In genomic region chr22:28799834-28800307, GRCh38 we compare ENCODE assay signal across 8 cellular contexts. TPM values are rescaled to one million over a fixed set of nuclear protein-coding genes. Genes with fewer than 3 reads are reported as not detected.
DNase-seq lines count a peak whose midpoint lies in the region; ATAC-seq and TF ChIP-seq lines count a peak whose summit lies in the region.

No MANE protein-coding gene starts in this region.

- H3K9me3 ChIP-seq in HUES64 (ENCODE audit: insufficient read depth, low read depth, low read length) = no peaks in the 10 kb centered on the region

- no peaks in the 10 kb centered on the region for H3K27me3 ChIP-seq in HUES64 (ENCODE audit: insufficient read depth, low read length)

- H3K36me3 Mint-ChIP-seq in activated T-helper 17 cell treated with anti-CD3 and anti-CD28 coated beads, Interleukin-2, amount 50 U/mL, for 72 hours (ENCODE audit: low read depth) = peaks cover 51% of the 10 kb centered on the region
- peaks cover 35% of the 10 kb centered on the region for H3K36me3 Mint-ChIP-seq in nephron progenitor cell (ENCODE audit: low read depth)

- WGBS in HUES64 = under 1% methylated on average over 29 of the region's 29 CpGs

- peaks cover 8% of the 10 kb centered on the region for H3K4me1 ChIP-seq in HUES64 (ENCODE audit: insufficient read depth, low read length)

- H3K9me3 Mint-ChIP-seq in activated T-helper 17 cell treated with anti-CD3 and anti-CD28 coated beads, Interleukin-2, amount 50 U/mL, for 72 hours = no peaks in the 10 kb centered on the region
- no peaks in the 10 kb centered on the region for H3K9me3 Mint-ChIP-seq in nephron progenitor cell

- peaks cover 42% of the 10 kb centered on the region for H3K36me3 ChIP-seq in HUES64 (ENCODE audit: insufficient read depth, low read length)

- H3K27me3 Mint-ChIP-seq in activated T-helper 17 cell treated with anti-CD3 and anti-CD28 coated beads, Interleukin-2, amount 50 U/mL, for 72 hours = no peaks in the 10 kb centered on the region
- H3K27me3 Mint-ChIP-seq in nephron progenitor cell (ENCODE audit: low read depth, poor library complexity) = no peaks in the 10 kb centered on the region

- H3K4me3 Mint-ChIP-seq in activated T-helper 17 cell treated with anti-CD3 and anti-CD28 coated beads, Interleukin-2, amount 50 U/mL, for 72 hours = peak overlapping the region; percentile 87
- peak overlapping the region; percentile 87 for H3K4me3 Mint-ChIP-seq in nephron progenitor cell

- peaks cover 17% of the 10 kb centered on the region for H3K4me1 Mint-ChIP-seq in activated T-helper 17 cell treated with anti-CD3 and anti-CD28 coated beads, Interleukin-2, amount 50 U/mL, for 72 hours
- peaks cover 33% of the 10 kb centered on the region for H3K4me1 Mint-ChIP-seq in nephron progenitor cell

- no peak for TF ChIP-seq CTCF in foreskin fibroblast (IDR thresholded peaks at IDR 0.05; ENCODE audit: low read depth, low read length)
- TF ChIP-seq CTCF in nephron progenitor cell (IDR thresholded peaks at IDR 0.05) = no peak

- peak; percentile 21 for ATAC-seq in GM21576 (IDR thresholded peaks at IDR 0.05; ENCODE audit: unreplicated experiment)
- peak; percentile 50 for ATAC-seq in activated T-helper 17 cell treated with anti-CD3 and anti-CD28 coated beads, Interleukin-2, amount 50 U/mL, for 72 hours (replicated peaks)

- peak overlapping the region; percentile 92 for H3K27ac ChIP-seq in HUES64 (ENCODE audit: low read depth, low read length)

- H3K9ac ChIP-seq in HUES64 (ENCODE audit: low read depth, low read length) = peak overlapping the region; percentile 99

- peak overlapping the region; percentile 91 for H3K27ac Mint-ChIP-seq in activated T-helper 17 cell treated with anti-CD3 and anti-CD28 coated beads, Interleukin-2, amount 50 U/mL, for 72 hours
- peak overlapping the region; percentile 85 for H3K27ac Mint-ChIP-seq in nephron progenitor cell

- peak overlapping the region; percentile 97 for H3K4me3 ChIP-seq in HUES64 (ENCODE audit: low read length)
- peak overlapping the region; percentile 80 to 99 for H3K4me3 ChIP-seq in foreskin fibroblast (ENCODE audit: low read depth in 1 of 2, low read length in 2 of 2)

- peak; percentile 76 for DNase-seq in EH (ENCODE audit: low read depth)
- DNase-seq in foreskin fibroblast = peak; percentile 59 to 81
- DNase-seq in nephron progenitor cell = peak; percentile 68
- no peak for DNase-seq in COR-L47 (lab: John Stamatoyannopoulos, UW)
- no peak for DNase-seq in inferior parietal cortex (ENCODE audit: extremely low spot score)

RNA-seq across cellular contexts. Expression of gene XBP1, which starts 0.5 kb away (rescaled TPM):
- 95.6 TPM for polyA plus RNA-seq in HUES64 (2013, experiment 1 of 2)
- polyA plus RNA-seq in HUES64 (2013, experiment 2 of 2) = 103 TPM
- 10 to 100 TPM; 55.4 to 62.3 TPM for total RNA-seq in activated T-helper 17 cell treated with anti-CD3 and anti-CD28 coated beads, Interleukin-2, amount 50 U/mL, for 72 hours

RNA-seq across cellular contexts. Expression of gene CCDC117, which starts 27.4 kb away (rescaled TPM):
- 19.9 TPM for polyA plus RNA-seq in HUES64 (2013, experiment 1 of 2)
- polyA plus RNA-seq in HUES64 (2013, experiment 2 of 2) = 23.4 TPM
- 10 to 100 TPM; 16.0 to 20.0 TPM for total RNA-seq in activated T-helper 17 cell treated with anti-CD3 and anti-CD28 coated beads, Interleukin-2, amount 50 U/mL, for 72 hours

RNA-seq across cellular contexts. Expression of gene HSCB, which starts 58.0 kb away (rescaled TPM):
- polyA plus RNA-seq in HUES64 (2013, experiment 1 of 2) = 18.5 TPM
- polyA plus RNA-seq in HUES64 (2013, experiment 2 of 2) = 18.2 TPM
- total RNA-seq in activated T-helper 17 cell treated with anti-CD3 and anti-CD28 coated beads, Interleukin-2, amount 50 U/mL, for 72 hours = 10 to 100 TPM; 18.9 to 20.3 TPM

RNA-seq across cellular contexts. Expression of gene CHEK2, which starts 58.3 kb away (rescaled TPM):
- polyA plus RNA-seq in HUES64 (2013, experiment 1 of 2) = 51.1 TPM
- polyA plus RNA-seq in HUES64 (2013, experiment 2 of 2) = 54.2 TPM
- 10 to 100 TPM; 27.0 to 40.1 TPM for total RNA-seq in activated T-helper 17 cell treated with anti-CD3 and anti-CD28 coated beads, Interleukin-2, amount 50 U/mL, for 72 hours

Comparison
In these comparisons a context has a peak if more than half of its experiments do, and no peak if none do; other contexts are left out.
1. DNase-seq: peak in EH (single experiment), foreskin fibroblast (2 of 2) and nephron progenitor cell (single experiment); none in COR-L47 (single experiment) and inferior parietal cortex (single experiment).